In the genomic region with DNA sequence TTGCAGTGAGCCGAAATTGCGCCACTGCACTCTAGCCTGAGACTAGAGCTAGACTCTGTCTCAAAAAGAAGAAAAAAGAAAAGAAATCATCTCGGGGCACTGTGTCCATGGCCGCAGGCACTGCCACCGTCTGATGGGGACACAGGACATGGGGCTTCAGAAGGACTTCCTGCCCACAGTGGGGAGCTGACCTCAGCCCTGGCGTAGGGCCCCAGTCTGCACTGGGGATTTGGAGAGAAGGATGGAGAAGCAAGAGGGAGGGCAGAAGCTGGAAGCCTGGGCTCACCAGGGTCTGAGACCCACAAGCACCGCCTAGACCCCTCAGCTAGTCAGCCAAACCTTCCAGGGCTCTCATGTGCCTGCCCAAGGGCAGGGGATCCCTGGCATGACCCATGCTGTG, we compare ENCODE assay signal across 9 cellular contexts. TPM values are rescaled to one million over a fixed set of nuclear protein-coding genes. Genes with fewer than 3 reads are reported as not detected.
"Had no signal": no experiment of that assay in that cellular context is flagged by ENCODE, and none has a peak within 500 bp of the region (broad histone marks: within the 10 kb centered on the region; RNA-seq: fewer than 3 reads in every experiment).

No MANE protein-coding gene starts in this region.

- H3K27me3 ChIP-seq: neural progenitor cell, sigmoid colon, uterus had no signal

- H3K27ac ChIP-seq: foreskin keratinocyte, left ventricle myocardium inferior, neural progenitor cell, parathyroid adenoma, sigmoid colon, skin epidermis, thoracic aorta, transverse colon, uterus had no signal

- H3K4me1 ChIP-seq: foreskin keratinocyte, parathyroid adenoma, uterus had no signal

- H3K36me3 ChIP-seq: left ventricle myocardium inferior, neural progenitor cell, sigmoid colon, thoracic aorta, transverse colon, uterus had no signal

- H3K9me3 ChIP-seq: left ventricle myocardium inferior, sigmoid colon, thoracic aorta, transverse colon, uterus had no signal

- H3K4me3 ChIP-seq: left ventricle myocardium inferior, neural progenitor cell, sigmoid colon, skin epidermis, thoracic aorta, transverse colon, uterus had no signal

RNA-seq across cellular contexts. Expression of gene SARDH, which starts 4.1 kb away (rescaled TPM):
- total RNA-seq: foreskin keratinocyte had no signal
